ENCODE assay signal across 25 cellular contexts in the genomic region with DNA sequence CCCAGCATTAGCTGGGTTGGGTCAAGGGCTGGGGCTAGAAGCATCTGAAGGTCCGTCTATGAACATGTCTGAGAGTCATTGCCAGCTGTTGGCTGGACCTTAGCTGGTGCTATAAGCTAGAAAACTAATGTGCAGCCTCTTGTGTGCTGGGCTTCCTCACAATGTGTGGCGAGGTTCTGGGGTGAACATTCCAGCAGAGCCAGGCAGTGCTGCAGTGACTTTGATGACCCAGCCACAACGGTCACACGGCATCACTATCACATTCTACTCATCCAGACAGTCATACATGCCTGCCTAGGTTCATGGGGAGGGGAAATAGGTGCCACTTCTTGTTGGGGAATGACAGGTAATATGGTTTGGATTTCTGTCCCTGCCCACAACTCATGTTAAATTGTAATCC.
"Had no signal": no experiment of that assay in that cellular context is flagged by ENCODE, and none has a peak within 500 bp of the region (broad histone marks: within the 10 kb centered on the region; RNA-seq: fewer than 3 reads in every experiment).

No MANE protein-coding gene starts in this region.

- H3K9me3 ChIP-seq: colonic mucosa, lower lobe of right lung had no signal

- H3K4me3 ChIP-seq: colonic mucosa, dorsolateral prefrontal cortex, esophagus muscularis mucosa, gastroesophageal sphincter, heart left ventricle, hepatocyte, left ventricle myocardium inferior, lower lobe of right lung had no signal

- FAIRE-seq: endometrium, frontal cortex, keratinocyte had no signal

- H3K4me1 ChIP-seq: colonic mucosa, foreskin keratinocyte had no signal

- DNase-seq: cerebellar nuclear complex; colonic mucosa; dermis blood vessel endothelial cell; dorsolateral prefrontal cortex; effector CD8-positive, alpha-beta T cell; effector memory CD8-positive, alpha-beta T cell; erythroblast; foreskin keratinocyte; heart left ventricle; hypothalamus; immature natural killer cell; left cardiac atrium; left ventricle myocardium inferior; lower lobe of right lung; mammary epithelial cell; mesendoderm; midbrain; naive thymus-derived CD4-positive, alpha-beta T cell had no signal

- H3K27ac ChIP-seq: colonic mucosa, dorsolateral prefrontal cortex, epithelial cell of prostate, esophagus muscularis mucosa, foreskin keratinocyte, gastroesophageal sphincter, heart left ventricle, hepatocyte, left ventricle myocardium inferior, lower lobe of right lung had no signal

- H3K36me3 ChIP-seq: colonic mucosa, esophagus muscularis mucosa, gastroesophageal sphincter, heart left ventricle, left ventricle myocardium inferior, lower lobe of right lung had no signal

- ATAC-seq: effector memory CD8-positive, alpha-beta T cell; foreskin keratinocyte; gastroesophageal sphincter; heart left ventricle; left cardiac atrium; lower lobe of right lung; naive thymus-derived CD4-positive, alpha-beta T cell had no signal

- H3K27me3 ChIP-seq: colonic mucosa, dorsolateral prefrontal cortex, gastroesophageal sphincter, heart left ventricle had no signal
